ENCODE assay signal across 8 cellular contexts in genomic region chr7:108001759-108002725, GRCh38. TPM values are rescaled to one million over a fixed set of nuclear protein-coding genes. Genes with fewer than 3 reads are reported as not detected.
DNase-seq lines count a peak whose midpoint lies in the region; ATAC-seq and TF ChIP-seq lines count a peak whose summit lies in the region.

No MANE protein-coding gene starts in this region.

- CTCF ChIA-PET in Caco-2 (lab: Charles Lee), result interaction anchor here (1.0 to 2.7 kb wide), 3 partner anchors 15 to 144 kb away, joined by 3 to 11 read pairs (median 3); no protein-coding TSS in a partner anchor

- H3K4me3 Mint-ChIP-seq in Caco-2 (ENCODE audit: unreplicated experiment), result peak overlapping the region; percentile 79
- H3K4me3 Mint-ChIP-seq in stimulated activated naive B cell treated with anti-CD40 and anti-IgM and Interleukin-4, amounts not matched to agents 10 μg/mL and 1 μg/mL and 100 μg/mL, for 72 hours, result peak overlapping the region; percentile 83 to 84

- H3K9me3 ChIP-seq in Caco-2 (no peaks in the 10 kb centered on the region), body of pancreas (no peaks in the 10 kb centered on the region), Karpas-422 (ENCODE audit: low read length) (no peaks in the 10 kb centered on the region)

- H3K27me3 ChIP-seq in Caco-2 (replicated peaks; ENCODE audit: control insufficient read depth, insufficient read depth, low read length), result no peaks in the 10 kb centered on the region
- no peaks in the 10 kb centered on the region for H3K27me3 ChIP-seq in KMS-11 (ENCODE audit: insufficient read depth, low read depth)
- no peaks in the 10 kb centered on the region for H3K27me3 ChIP-seq in body of pancreas
- H3K27me3 ChIP-seq in Karpas-422 (ENCODE audit: low read length), result no peaks in the 10 kb centered on the region

- H3K27me3 Mint-ChIP-seq in Caco-2 (ENCODE audit: insufficient read depth, unreplicated experiment), result no peaks in the 10 kb centered on the region
- peaks cover 48 to 71% of the 10 kb centered on the region in 2 donors for H3K27me3 Mint-ChIP-seq in stimulated activated naive B cell treated with anti-CD40 and anti-IgM and Interleukin-4, amounts not matched to agents 10 μg/mL and 1 μg/mL and 100 μg/mL, for 72 hours

- no peak overlapping the region for H3K27ac ChIP-seq in KMS-11
- H3K27ac ChIP-seq in body of pancreas, result peak overlapping the region; percentile 69 to 88 (median 80)
- H3K27ac ChIP-seq in Karpas-422 (ENCODE audit: low read length), result no peak overlapping the region

- H3K9me3 Mint-ChIP-seq in Caco-2 (ENCODE audit: unreplicated experiment), result no peaks in the 10 kb centered on the region
- H3K9me3 Mint-ChIP-seq in stimulated activated naive B cell treated with anti-CD40 and anti-IgM and Interleukin-4, amounts not matched to agents 10 μg/mL and 1 μg/mL and 100 μg/mL, for 72 hours, result no peaks in the 10 kb centered on the region

- intact Hi-C loops in Caco-2 (cut with micrococcal nuclease; ENCODE audit: unreplicated experiment) (loop anchor here (2.0 to 10.0 kb wide), 5 partner anchors 15 to 353 kb away; no protein-coding TSS in a partner anchor), body of pancreas (cut with DNase I) (no loop called here)

- H3K36me3 ChIP-seq in Caco-2 (ENCODE audit: control insufficient read depth, insufficient read depth, low read length) (peaks cover 2% of the 10 kb centered on the region; the same call in 1 of the 2 replicates), KMS-11 (ENCODE audit: insufficient read depth) (no peaks in the 10 kb centered on the region), body of pancreas (replicated peaks in 1 of 2; ENCODE audit: insufficient read depth in 1 of 2, low read depth in 2 of 2) (no peaks in the 10 kb centered on the region), Karpas-422 (ENCODE audit: insufficient read depth, low read length) (no peaks in the 10 kb centered on the region)

- POLR2A ChIA-PET in Caco-2 (lab: Charles Lee), result interaction anchor here (1.1 to 1.9 kb wide), 3 partner anchors 10 to 42 kb away, joined by 3 to 7 read pairs (median 5); no protein-coding TSS in a partner anchor

- H4K20me1 ChIP-seq in KMS-11 (ENCODE audit: insufficient read depth), result no peaks in the 10 kb centered on the region
- H4K20me1 ChIP-seq in Karpas-422 (ENCODE audit: insufficient read depth, low read depth, low read length), result no peaks in the 10 kb centered on the region

- no peak for DNase-seq in Caco-2
- DNase-seq in body of pancreas, result peak in 2 of 4 donors; percentile 14 to 16
- peak; percentile 28 for DNase-seq in iPS-NIHi7 (ENCODE audit: extremely low spot score)
- DNase-seq in stimulated activated naive B cell treated with anti-CD40 and anti-IgM and Interleukin-4, amounts not matched to agents 10 μg/mL and 1 μg/mL and 100 μg/mL, for 72 hours, result no peak
- DNase-seq in hippocampal formation (lab: John Stamatoyannopoulos, UW), result no peak
- DNase-seq in Karpas-422, result no peak

- H3K9me2 ChIP-seq in Karpas-422 (replicated peaks; ENCODE audit: insufficient read depth, low read length), result no peaks in the 10 kb centered on the region

- peak overlapping the region; percentile 83 for H3K27ac Mint-ChIP-seq in Caco-2 (ENCODE audit: unreplicated experiment)
- peak overlapping the region; percentile 34 for H3K27ac Mint-ChIP-seq in stimulated activated naive B cell treated with anti-CD40 and anti-IgM and Interleukin-4, amounts not matched to agents 10 μg/mL and 1 μg/mL and 100 μg/mL, for 72 hours

- H2AFZ ChIP-seq in KMS-11 (ENCODE audit: low read depth) (peak overlapping the region; percentile 67; the same call in 1 of the 2 replicates), Karpas-422 (ENCODE audit: low read length) (no peak overlapping the region)

- H3K36me3 Mint-ChIP-seq in Caco-2 (ENCODE audit: insufficient read depth, unreplicated experiment), result peaks cover 68% of the 10 kb centered on the region
- H3K36me3 Mint-ChIP-seq in stimulated activated naive B cell treated with anti-CD40 and anti-IgM and Interleukin-4, amounts not matched to agents 10 μg/mL and 1 μg/mL and 100 μg/mL, for 72 hours, result peaks cover 0 to 6% of the 10 kb centered on the region in 2 donors

- H3K79me2 ChIP-seq in KMS-11 (ENCODE audit: insufficient read depth, low read depth) (no peaks in the 10 kb centered on the region), Karpas-422 (ENCODE audit: low read length) (no peaks in the 10 kb centered on the region)

- H3K4me2 ChIP-seq in KMS-11 (no peak overlapping the region), Karpas-422 (ENCODE audit: low read depth, low read length, poor library complexity, severe bottlenecking) (no peak overlapping the region)

- TF ChIP-seq POLR2A in body of pancreas (IDR thresholded peaks at IDR 0.05), result peak in 2 of 3 donors; percentile 4 to 5

- 1 to 5% methylated on average over 25 to 70 of the region's 75 CpGs for WGBS in body of pancreas, 2 donors

- peak; percentile 2 for ATAC-seq in body of pancreas
- ATAC-seq in stimulated activated naive B cell treated with anti-CD40 and anti-IgM and Interleukin-4, amounts not matched to agents 10 μg/mL and 1 μg/mL and 100 μg/mL, for 72 hours (replicated peaks), result peak in 1 of 2 donors; percentile 19
- ATAC-seq in HG02884 (IDR thresholded peaks at IDR 0.05; ENCODE audit: unreplicated experiment), result no peak

- TF ChIP-seq CTCF in Caco-2 (IDR thresholded peaks at IDR 0.05; ENCODE audit: insufficient read depth in 1 of 2, low read depth in 1 of 2, low read length in 1 of 2, severe bottlenecking in 1 of 2, unreplicated experiment in 1 of 2), result no peak
- no peak for TF ChIP-seq CTCF in KMS-11 (conservative IDR thresholded peaks at IDR 0.05; ENCODE audit: low read depth, low read length)
- no peak for TF ChIP-seq CTCF in body of pancreas (IDR thresholded peaks at IDR 0.05)

- H3K9ac ChIP-seq in KMS-11 (no peak overlapping the region), Karpas-422 (ENCODE audit: low read length) (no peak overlapping the region)

- H3K4me1 ChIP-seq in Caco-2, result peaks cover 70% of the 10 kb centered on the region
- H3K4me1 ChIP-seq in KMS-11 (ENCODE audit: low read depth, poor library complexity, severe bottlenecking), result peaks cover 42% of the 10 kb centered on the region
- H3K4me1 ChIP-seq in body of pancreas, result peaks cover 62% of the 10 kb centered on the region
- no peaks in the 10 kb centered on the region for H3K4me1 ChIP-seq in Karpas-422 (ENCODE audit: low read length)

- peaks cover 30% of the 10 kb centered on the region for H3K4me1 Mint-ChIP-seq in Caco-2 (ENCODE audit: low read depth, unreplicated experiment)
- peaks cover 14 to 24% of the 10 kb centered on the region in 2 donors for H3K4me1 Mint-ChIP-seq in stimulated activated naive B cell treated with anti-CD40 and anti-IgM and Interleukin-4, amounts not matched to agents 10 μg/mL and 1 μg/mL and 100 μg/mL, for 72 hours

- BruUV-seq in Caco-2 (replicated peaks; lab: Mats Ljungman, UMichigan), result no TSS peak

- H3K4me3 ChIP-seq in Caco-2 (ENCODE audit: low read depth, low read length), result peak overlapping the region; percentile 94
- no peak overlapping the region for H3K4me3 ChIP-seq in KMS-11 (IDR thresholded peaks at IDR 0.05; ENCODE audit: insufficient read depth, low read depth, low read length)
- peak overlapping the region; percentile 27 to 80 for H3K4me3 ChIP-seq in body of pancreas
- no peak overlapping the region for H3K4me3 ChIP-seq in Karpas-422 (ENCODE audit: low read length)

RNA-seq across cellular contexts. Expression of gene LAMB1, which starts 0.9 kb away (rescaled TPM):
- total RNA-seq in Caco-2 (2022) (418 and 431 TPM in 2 replicates), body of pancreas (100 to 1,000 TPM in 1 of 2 donors, 10 to 100 TPM in 1; 91.6 to 130 TPM)
- total RNA-seq in Karpas-422 (2014; rRNA removed; shearing (Covaris generic); ENCODE audit: low replicate concordance), result not detected in 2 replicates

Comparison
In these comparisons a context has a peak if more than half of its experiments do, and no peak if none do; other contexts are left out.
1. H3K4me3 ChIP-seq: peak in Caco-2 (single experiment) and body of pancreas (2 of 2); none in KMS-11 (single experiment) and Karpas-422 (single experiment).
2. H3K27ac ChIP-seq: peak in body of pancreas (4 of 4); none in KMS-11 (single experiment) and Karpas-422 (single experiment).
3. RNA of gene LAMB1, which starts 0.9 kb away (total RNA-seq): 418 to 431 TPM in Caco-2 and 91.6 to 130 TPM in body of pancreas; not detected in Karpas-422; every median in the first group is over 10 times any median in the second.